In the genomic region with DNA sequence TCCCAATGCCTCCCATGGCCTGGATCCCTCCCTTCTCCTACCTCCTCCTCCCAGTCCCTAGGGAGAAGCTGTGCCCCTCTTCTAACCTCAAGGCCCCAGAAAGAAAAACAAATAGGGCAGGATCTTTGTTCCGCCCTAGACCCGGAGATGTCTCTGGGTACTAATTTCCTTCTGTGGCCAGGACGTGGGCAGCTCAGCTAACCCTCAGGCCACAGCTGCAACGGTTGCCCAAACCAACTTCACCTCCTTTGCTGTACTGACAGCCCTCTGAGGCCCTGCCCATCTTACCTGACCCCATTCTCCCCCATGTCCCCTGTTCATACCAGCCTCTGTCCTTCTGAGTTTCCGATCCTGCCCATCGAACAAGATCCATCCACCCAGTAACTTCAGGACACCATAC, we compare ENCODE assay signal across 17 cellular contexts.
DNase-seq lines count a peak whose midpoint lies in the region; ATAC-seq and TF ChIP-seq lines count a peak whose summit lies in the region.
"Had no signal": no experiment of that assay in that cellular context is flagged by ENCODE, and none has a peak within 500 bp of the region (broad histone marks: within the 10 kb centered on the region; RNA-seq: fewer than 3 reads in every experiment).

No MANE protein-coding gene starts in this region.

- POLR2A ChIA-PET in activated CD4-positive, alpha-beta memory T cell treated with anti-CD3 and anti-CD28 coated beads, Interleukin-2, amount 10 ng/mL, durations not matched to agents 7 days and 5 days (lab: Charles Lee), result no interaction called here
- POLR2A ChIA-PET in activated CD4-positive, alpha-beta memory T cell treated with anti-CD3 and anti-CD28 coated beads for 36 hours (lab: Charles Lee), result no interaction called here
- POLR2A ChIA-PET in naive thymus-derived CD4-positive, alpha-beta T cell (lab: Charles Lee), result no interaction called here
- POLR2A ChIA-PET in PC-3 (lab: Charles Lee; ENCODE audit: unreplicated experiment), result no interaction called here

- H3K79me2 ChIP-seq in DND-41 (ENCODE audit: insufficient read depth, low read length) (no peaks in the 10 kb centered on the region), PC-3 (ENCODE audit: low read length) (no peaks in the 10 kb centered on the region)

- DNase-seq in activated CD4-positive, alpha-beta memory T cell treated with anti-CD3 and anti-CD28 coated beads, Interleukin-2, amount 10 ng/mL, durations not matched to agents 7 days and 5 days, result peak; percentile 52
- DNase-seq in activated CD4-positive, alpha-beta memory T cell treated with anti-CD3 and anti-CD28 coated beads for 36 hours, result no peak
- DNase-seq in DND-41, result peak; percentile 7
- no peak for DNase-seq in T-helper 2 cell treated with Interferon-gamma antibody and Interleukin-4, amounts not matched to agents 5 μg/mL and 100 μg/mL, for 36 hours (ENCODE audit: low spot score)
- DNase-seq in naive thymus-derived CD4-positive, alpha-beta T cell, result no peak
- DNase-seq in adrenal gland, result no peak
- no peak for DNase-seq in PC-3
- DNase-seq in dedifferentiated amniotic fluid mesenchymal stem cell (ENCODE audit: extremely low spot score), result no peak
- DNase-seq: Calu3, GOT3, KBM-7, MG63, NCI-H187 treated with DMSO at 0.1 percent for 48 hours, NCI-H2171, NCI-H82, SHP77 had no signal

- peaks cover 3% of the 10 kb centered on the region for H3K36me3 Mint-ChIP-seq in activated CD4-positive, alpha-beta memory T cell treated with anti-CD3 and anti-CD28 coated beads, Interleukin-2, amount 10 ng/mL, durations not matched to agents 7 days and 5 days (ENCODE audit: low read depth)
- no peaks in the 10 kb centered on the region for H3K36me3 Mint-ChIP-seq in activated CD4-positive, alpha-beta memory T cell treated with anti-CD3 and anti-CD28 coated beads for 36 hours
- H3K36me3 Mint-ChIP-seq in T-helper 2 cell treated with Interferon-gamma antibody and Interleukin-4, amounts not matched to agents 5 μg/mL and 100 μg/mL, for 36 hours (ENCODE audit: low read depth), result peaks cover 21% of the 10 kb centered on the region
- H3K36me3 Mint-ChIP-seq in naive thymus-derived CD4-positive, alpha-beta T cell, result peaks cover 0 to 8% (median 0%) of the 10 kb centered on the region in 5 donors
- H3K36me3 Mint-ChIP-seq: CD14-positive monocyte had no signal

- H3K4me3 Mint-ChIP-seq in activated CD4-positive, alpha-beta memory T cell treated with anti-CD3 and anti-CD28 coated beads, Interleukin-2, amount 10 ng/mL, durations not matched to agents 7 days and 5 days, result no peak overlapping the region
- no peak overlapping the region for H3K4me3 Mint-ChIP-seq in activated CD4-positive, alpha-beta memory T cell treated with anti-CD3 and anti-CD28 coated beads for 36 hours
- peak overlapping the region; percentile 47 for H3K4me3 Mint-ChIP-seq in T-helper 2 cell treated with Interferon-gamma antibody and Interleukin-4, amounts not matched to agents 5 μg/mL and 100 μg/mL, for 36 hours
- peak overlapping the region in 3 of 10 donors; percentile 7 to 46 (median 15) for H3K4me3 Mint-ChIP-seq in naive thymus-derived CD4-positive, alpha-beta T cell
- H3K4me3 Mint-ChIP-seq: CD14-positive monocyte had no signal

- H3K4me1 ChIP-seq in DND-41 (ENCODE audit: insufficient read depth, low read length) (peaks cover 8% of the 10 kb centered on the region), adrenal gland (replicated peaks in 1 of 2) (no peaks in the 10 kb centered on the region), PC-3 (ENCODE audit: insufficient read depth, low read length) (peaks cover 19% of the 10 kb centered on the region)
- peaks cover 0 to 20% of the 10 kb centered on the region in 2 donors for H3K4me1 ChIP-seq in naive thymus-derived CD4-positive, alpha-beta T cell (ENCODE audit: control insufficient read depth in 2 of 2, insufficient read depth in 2 of 2, low read length in 2 of 2)

- H3K9ac ChIP-seq in DND-41 (ENCODE audit: low read depth, low read length) (no peak overlapping the region), PC-3 (ENCODE audit: low read length) (no peak overlapping the region)

- intact Hi-C loops in activated CD4-positive, alpha-beta memory T cell treated with anti-CD3 and anti-CD28 coated beads for 36 hours (cut with micrococcal nuclease), result no loop called here
- intact Hi-C loops in naive thymus-derived CD4-positive, alpha-beta T cell (cut with micrococcal nuclease), result no loop called here
- intact Hi-C loops in adrenal gland (cut with DNase I) (no loop called here), PC-3 (cut with micrococcal nuclease) (no loop called here)

- no peak overlapping the region for H2AFZ ChIP-seq in DND-41 (ENCODE audit: low read depth, low read length)
- H2AFZ ChIP-seq in PC-3 (ENCODE audit: low read length), result no peak overlapping the region

- TF ChIP-seq POLR2A in adrenal gland (IDR thresholded peaks at IDR 0.05), result no peak

- H3K9me3 ChIP-seq in DND-41 (ENCODE audit: insufficient read depth, low read length, severe bottlenecking) (no peaks in the 10 kb centered on the region), adrenal gland (replicated peaks in 1 of 3) (no peaks in the 10 kb centered on the region), PC-3 (ENCODE audit: low read length) (no peaks in the 10 kb centered on the region)
- H3K9me3 ChIP-seq in naive thymus-derived CD4-positive, alpha-beta T cell (ENCODE audit: control insufficient read depth in 2 of 3, low read length in 3 of 3), result no peaks in the 10 kb centered on the region
- H3K9me3 ChIP-seq: MG63 had no signal

- peaks cover 43% of the 10 kb centered on the region for H3K4me1 Mint-ChIP-seq in activated CD4-positive, alpha-beta memory T cell treated with anti-CD3 and anti-CD28 coated beads, Interleukin-2, amount 10 ng/mL, durations not matched to agents 7 days and 5 days
- H3K4me1 Mint-ChIP-seq in activated CD4-positive, alpha-beta memory T cell treated with anti-CD3 and anti-CD28 coated beads for 36 hours (ENCODE audit: low read depth), result peaks cover 19% of the 10 kb centered on the region
- H3K4me1 Mint-ChIP-seq in T-helper 2 cell treated with Interferon-gamma antibody and Interleukin-4, amounts not matched to agents 5 μg/mL and 100 μg/mL, for 36 hours (ENCODE audit: low read depth), result peaks cover 50% of the 10 kb centered on the region
- H3K4me1 Mint-ChIP-seq in naive thymus-derived CD4-positive, alpha-beta T cell, result peaks cover 18 to 54% (median 31%) of the 10 kb centered on the region in 7 donors

- CTCF ChIA-PET in activated CD4-positive, alpha-beta memory T cell treated with anti-CD3 and anti-CD28 coated beads, Interleukin-2, amount 10 ng/mL, durations not matched to agents 7 days and 5 days (lab: Charles Lee), result no interaction called here
- CTCF ChIA-PET in activated CD4-positive, alpha-beta memory T cell treated with anti-CD3 and anti-CD28 coated beads for 36 hours (lab: Charles Lee), result no interaction called here
- CTCF ChIA-PET in naive thymus-derived CD4-positive, alpha-beta T cell (lab: Charles Lee), result no interaction called here
- CTCF ChIA-PET in PC-3 (lab: Charles Lee), result no interaction called here

- peak; percentile 23; the same call in 1 of the 3 replicates for ATAC-seq in DND-41 (ENCODE audit: insufficient read depth, low read depth)
- ATAC-seq in naive thymus-derived CD4-positive, alpha-beta T cell, result peak; percentile 18
- ATAC-seq in PC-3, result no peak

- H3K4me2 ChIP-seq in DND-41 (ENCODE audit: insufficient read depth, low read length), result no peak overlapping the region
- no peak overlapping the region for H3K4me2 ChIP-seq in PC-3 (ENCODE audit: low read length)

- H3K27ac Mint-ChIP-seq in activated CD4-positive, alpha-beta memory T cell treated with anti-CD3 and anti-CD28 coated beads, Interleukin-2, amount 10 ng/mL, durations not matched to agents 7 days and 5 days, result peak overlapping the region; percentile 66
- no peak overlapping the region for H3K27ac Mint-ChIP-seq in activated CD4-positive, alpha-beta memory T cell treated with anti-CD3 and anti-CD28 coated beads for 36 hours
- H3K27ac Mint-ChIP-seq in T-helper 2 cell treated with Interferon-gamma antibody and Interleukin-4, amounts not matched to agents 5 μg/mL and 100 μg/mL, for 36 hours, result peak overlapping the region; percentile 68
- H3K27ac Mint-ChIP-seq in naive thymus-derived CD4-positive, alpha-beta T cell, result peak overlapping the region in 3 of 9 donors; percentile 15 to 65 (median 30)
- H3K27ac Mint-ChIP-seq: CD14-positive monocyte had no signal

- no peaks in the 10 kb centered on the region for H4K20me1 ChIP-seq in DND-41 (ENCODE audit: insufficient read depth, low read length)
- H4K20me1 ChIP-seq in PC-3 (ENCODE audit: low read length), result no peaks in the 10 kb centered on the region

- no peak overlapping the region for H3K27ac ChIP-seq in DND-41 (ENCODE audit: low read length)
- no peak overlapping the region for H3K27ac ChIP-seq in naive thymus-derived CD4-positive, alpha-beta T cell (ENCODE audit: low read depth, low read length)
- no peak overlapping the region for H3K27ac ChIP-seq in adrenal gland
- no peak overlapping the region for H3K27ac ChIP-seq in PC-3 (ENCODE audit: low read length)

- H3F3A ChIP-seq in PC-3 (ENCODE audit: low read length, unreplicated experiment), result no peaks in the 10 kb centered on the region

- H3K27me3 Mint-ChIP-seq in activated CD4-positive, alpha-beta memory T cell treated with anti-CD3 and anti-CD28 coated beads, Interleukin-2, amount 10 ng/mL, durations not matched to agents 7 days and 5 days, result peaks cover 2% of the 10 kb centered on the region
- H3K27me3 Mint-ChIP-seq in activated CD4-positive, alpha-beta memory T cell treated with anti-CD3 and anti-CD28 coated beads for 36 hours, result no peaks in the 10 kb centered on the region
- peaks cover 2% of the 10 kb centered on the region for H3K27me3 Mint-ChIP-seq in T-helper 2 cell treated with Interferon-gamma antibody and Interleukin-4, amounts not matched to agents 5 μg/mL and 100 μg/mL, for 36 hours (ENCODE audit: low read depth)
- peaks cover 0 to 4% (median 0%) of the 10 kb centered on the region in 5 donors for H3K27me3 Mint-ChIP-seq in naive thymus-derived CD4-positive, alpha-beta T cell

- TF ChIP-seq CTCF in DND-41 (IDR thresholded peaks at IDR 0.05; ENCODE audit: borderline replicate concordance, extremely low read depth, low read length, poor library complexity, severe bottlenecking) (no peak), adrenal gland (IDR thresholded peaks at IDR 0.05) (no peak), PC-3 (conservative IDR thresholded peaks at IDR 0.05; ENCODE audit: low read depth, low read length) (no peak)

- H3K9me2 ChIP-seq in PC-3 (replicated peaks; ENCODE audit: low read length), result no peaks in the 10 kb centered on the region

- 79 to 91% (median 83%) methylated on average over 5 to 6 of the region's 6 CpGs for WGBS in adrenal gland, 4 donors

- no peaks in the 10 kb centered on the region for H3K9me3 Mint-ChIP-seq in activated CD4-positive, alpha-beta memory T cell treated with anti-CD3 and anti-CD28 coated beads, Interleukin-2, amount 10 ng/mL, durations not matched to agents 7 days and 5 days
- no peaks in the 10 kb centered on the region for H3K9me3 Mint-ChIP-seq in activated CD4-positive, alpha-beta memory T cell treated with anti-CD3 and anti-CD28 coated beads for 36 hours
- no peaks in the 10 kb centered on the region for H3K9me3 Mint-ChIP-seq in T-helper 2 cell treated with Interferon-gamma antibody and Interleukin-4, amounts not matched to agents 5 μg/mL and 100 μg/mL, for 36 hours
- no peaks in the 10 kb centered on the region for H3K9me3 Mint-ChIP-seq in naive thymus-derived CD4-positive, alpha-beta T cell
- H3K9me3 Mint-ChIP-seq: CD14-positive monocyte had no signal

- H3K27me3 ChIP-seq in DND-41 (ENCODE audit: insufficient read depth, low read length, poor library complexity) (no peaks in the 10 kb centered on the region), adrenal gland (no peaks in the 10 kb centered on the region), PC-3 (ENCODE audit: low read length) (no peaks in the 10 kb centered on the region)
- no peaks in the 10 kb centered on the region for H3K27me3 ChIP-seq in naive thymus-derived CD4-positive, alpha-beta T cell (ENCODE audit: control insufficient read depth in 2 of 2, insufficient read depth in 2 of 2, low read length in 2 of 2)
- H3K27me3 ChIP-seq: MG63 had no signal

- no peak overlapping the region for H3K4me3 ChIP-seq in DND-41 (ENCODE audit: low read depth in 1 of 2, low read length in 2 of 2)
- no peak overlapping the region for H3K4me3 ChIP-seq in naive thymus-derived CD4-positive, alpha-beta T cell (ENCODE audit: low read length)
- H3K4me3 ChIP-seq in adrenal gland, result no peak overlapping the region
- H3K4me3 ChIP-seq in PC-3 (ENCODE audit: low read length), result no peak overlapping the region
- H3K4me3 ChIP-seq: MG63 had no signal

- no TSS peak for BruUV-seq in PC-3 (replicated peaks; lab: Mats Ljungman, UMichigan)

- H3K36me3 ChIP-seq in DND-41 (ENCODE audit: insufficient read depth, low read length) (no peaks in the 10 kb centered on the region), adrenal gland (replicated peaks in 1 of 2) (no peaks in the 10 kb centered on the region), PC-3 (ENCODE audit: low read depth, low read length) (no peaks in the 10 kb centered on the region)
- H3K36me3 ChIP-seq in naive thymus-derived CD4-positive, alpha-beta T cell (ENCODE audit: control insufficient read depth in 2 of 3, insufficient read depth in 3 of 3, low read length in 3 of 3), result no peaks in the 10 kb centered on the region
- H3K36me3 ChIP-seq: MG63 had no signal

Comparison
In these comparisons a context has a peak if more than half of its experiments do, and no peak if none do; other contexts are left out.
1. DNase-seq: peak in activated CD4-positive, alpha-beta memory T cell treated with anti-CD3 and anti-CD28 coated beads, Interleukin-2, amount 10 ng/mL, durations not matched to agents 7 days and 5 days (single experiment) and DND-41 (single experiment); none in activated CD4-positive, alpha-beta memory T cell treated with anti-CD3 and anti-CD28 coated beads for 36 hours (single experiment), T-helper 2 cell treated with Interferon-gamma antibody and Interleukin-4, amounts not matched to agents 5 μg/mL and 100 μg/mL, for 36 hours (single experiment), naive thymus-derived CD4-positive, alpha-beta T cell (0 of 9), adrenal gland (0 of 7), PC-3 (single experiment) and dedifferentiated amniotic fluid mesenchymal stem cell (single experiment).